In genomic region chr2:113767811-113768210, GRCh38 we compare ENCODE assay signal across 18 cellular contexts. TPM values are rescaled to one million over a fixed set of nuclear protein-coding genes. Genes with fewer than 3 reads are reported as not detected.
A peak's percentile ranks its signal among the peaks of the same experiment; 100 is the strongest.
DNase-seq lines count a peak whose midpoint lies in the region; ATAC-seq, FAIRE-seq and TF ChIP-seq lines count a peak whose summit lies in the region.
"Had no signal": no experiment of that assay in that cellular context is flagged by ENCODE, and none has a peak within 500 bp of the region (broad histone marks: within the 10 kb centered on the region; RNA-seq: fewer than 3 reads in every experiment).

No MANE protein-coding gene starts in this region.

- intact Hi-C loops in HepG2 (cut with micrococcal nuclease; ENCODE audit: unreplicated experiment) = no loop called here
- intact Hi-C loops in right lobe of liver (cut with DNase I) = no loop called here
- intact Hi-C loops in K562 (cut with micrococcal nuclease) = no loop called here

- no peaks in the 10 kb centered on the region for H3K9me1 ChIP-seq in K562 (ENCODE audit: control insufficient read depth, insufficient read depth, low read length)

- BruUV-seq in HepG2 (replicated peaks; lab: Mats Ljungman, UMichigan) = no TSS peak
- BruUV-seq in K562 (replicated peaks; lab: Mats Ljungman, UMichigan) = no TSS peak

- H3K9ac ChIP-seq in HepG2 (ENCODE audit: insufficient read depth, low read depth, low read length) (no peak overlapping the region), K562 (ENCODE audit: insufficient read depth in 1 of 2, low read depth in 2 of 2, low read length in 2 of 2) (no peak overlapping the region)

- no peak overlapping the region for H2AFZ ChIP-seq in HepG2 (ENCODE audit: low read length)
- H2AFZ ChIP-seq in K562 (ENCODE audit: low read depth, low read length) = no peak overlapping the region

- H3K9me3 ChIP-seq in HepG2 (ENCODE audit: low read length) (peaks cover 8% of the 10 kb centered on the region; the same call in 1 of the 2 replicates), right lobe of liver (no peaks in the 10 kb centered on the region), K562 (replicated peaks; ENCODE audit: control insufficient read depth, insufficient read depth, low read depth, low read length) (no peaks in the 10 kb centered on the region)
- H3K9me3 ChIP-seq: BE2C had no signal

- FAIRE-seq in HepG2 (lab: Jason Lieb, UNC) (no peak), K562 (lab: Jason Lieb, UNC) (no peak)
- FAIRE-seq: D721Med, GM19239, H1 had no signal

- 0 out of 5 replicates have a peak, but pooled peaks cover 0 to 4% of the 10 kb centered on the region in 2 experiments for H3K27me3 ChIP-seq in HepG2 (ENCODE audit: control insufficient read depth in 1 of 2, insufficient read depth in 2 of 2, low read length in 2 of 2)
- no peaks in the 10 kb centered on the region for H3K27me3 ChIP-seq in right lobe of liver
- H3K27me3 ChIP-seq in K562 (ENCODE audit: control insufficient read depth in 2 of 2, insufficient read depth in 2 of 2, low read length in 2 of 2) = no peaks in the 10 kb centered on the region
- H3K27me3 ChIP-seq in foreskin keratinocyte = no peaks in the 10 kb centered on the region
- H3K27me3 ChIP-seq: BE2C had no signal

- CTCF ChIA-PET in HepG2 (lab: Yijun Ruan, JAX; ENCODE audit: low intra/inter-chr PET ratio, low total read pairs) (no interaction called here), K562 (lab: Yijun Ruan, JAX; ENCODE audit: low intra/inter-chr PET ratio) (no interaction called here)

- DNase-seq in HepG2 (ENCODE audit: low spot score) (no peak), right lobe of liver (no peak), K562 (ENCODE audit: extremely low read depth in 1 of 4, low spot score in 3 of 4) (no peak), foreskin keratinocyte (no peak), AML-193 (lab: John Stamatoyannopoulos, UW) (no peak), iPS-NIHi7 (ENCODE audit: extremely low spot score) (no peak)
- no peak for DNase-seq in stimulated activated CD4-positive, alpha-beta T cell treated with anti-CD3 and anti-CD28 coated beads, Interleukin-2, amount 100 ng/mL, for 24 hours
- DNase-seq: ACHN; BE2C; CD4-positive, alpha-beta memory T cell; DMS153; DMS79 treated with DMSO at 0.1 percent for 48 hours; GF-D8; HCEC 1CT had no signal

- TF ChIP-seq RAD21 in HepG2 (CRISPR knock-in tag; IDR thresholded peaks at IDR 0.05) (no peak), K562 (CRISPR knock-in tag; conservative IDR thresholded peaks at IDR 0.05 in 1 of 2, IDR thresholded peaks at IDR 0.05 in 1 of 2) (no peak)

- H3K27ac ChIP-seq in HepG2 (ENCODE audit: extremely low read length, insufficient read depth, low read length) (no peak overlapping the region), right lobe of liver (no peak overlapping the region), K562 (ENCODE audit: extremely low read depth, low read depth, low read length) (no peak overlapping the region), foreskin keratinocyte (no peak overlapping the region)
- H3K27ac ChIP-seq: C4-2B had no signal

- WGBS in HepG2 (ENCODE audit: low lambda C conversion rate) = 18% methylated on average over 2 of the region's 2 CpGs
- 82% methylated on average over 2 of the region's 2 CpGs for WGBS in right lobe of liver (ENCODE audit: insufficient coverage, low coverage, low lambda C conversion rate, missing lambda C conversion rate)
- WGBS in K562 (ENCODE audit: insufficient coverage, low coverage, missing lambda C conversion rate) = 36% methylated on average over 2 of the region's 2 CpGs

- H4K20me1 ChIP-seq in HepG2 (ENCODE audit: insufficient read depth, low read length) = no peaks in the 10 kb centered on the region
- H4K20me1 ChIP-seq in K562 (replicated peaks; ENCODE audit: control insufficient read depth, insufficient read depth, low read length) = no peaks in the 10 kb centered on the region

- H3K36me3 ChIP-seq in HepG2 (replicated peaks in 1 of 2; ENCODE audit: control insufficient read depth in 1 of 2, insufficient read depth in 2 of 2, low read length in 2 of 2) = no peaks in the 10 kb centered on the region
- no peaks in the 10 kb centered on the region for H3K36me3 ChIP-seq in right lobe of liver
- H3K36me3 ChIP-seq in K562 (ENCODE audit: control insufficient read depth, insufficient read depth, low read length) = no peaks in the 10 kb centered on the region
- H3K36me3 ChIP-seq: BE2C had no signal

- H3K79me2 ChIP-seq in HepG2 (ENCODE audit: insufficient read depth, low read length) = no peaks in the 10 kb centered on the region
- H3K79me2 ChIP-seq in K562 (ENCODE audit: control insufficient read depth, insufficient read depth, low read length) = no peaks in the 10 kb centered on the region

- in situ Hi-C loops in HepG2 (cut with HindIII; ENCODE audit: extremely low pct_ligation_motif_present, low pct_unique_long_range_greater_than_20kb) = loop anchor here (25.0 kb wide), 1 partner anchor 794 kb away; no protein-coding TSS in a partner anchor
- in situ Hi-C loops in K562 (cut with MboI) = no loop called here

- POLR2A ChIA-PET in HepG2 (lab: Yijun Ruan, JAX) (no interaction called here), K562 (lab: Yijun Ruan, JAX) (no interaction called here)

- TF ChIP-seq EP300 in HepG2 (IDR thresholded peaks at IDR 0.05; ENCODE audit: low read depth in 2 of 2, low read length in 2 of 2) (no peak), HepG2 (CRISPR knock-in tag; IDR thresholded peaks at IDR 0.05; ENCODE audit: borderline replicate concordance) (no peak), K562 (IDR thresholded peaks at IDR 0.05; ENCODE audit: low read length) (no peak)

- no peak overlapping the region for H3K4me2 ChIP-seq in HepG2 (ENCODE audit: low read depth, low read length)
- no peak overlapping the region for H3K4me2 ChIP-seq in K562 (ENCODE audit: insufficient read depth, low read length)

- H3K4me3 ChIP-seq in HepG2 (replicated peaks in 1 of 3; ENCODE audit: insufficient read depth in 1 of 3, low read depth in 2 of 3, low read length in 3 of 3) (no peak overlapping the region), right lobe of liver (no peak overlapping the region), K562 (no peak overlapping the region)

- peaks cover 7% of the 10 kb centered on the region for H3K4me1 ChIP-seq in HepG2 (ENCODE audit: insufficient read depth, low read length)
- H3K4me1 ChIP-seq in right lobe of liver = no peaks in the 10 kb centered on the region
- H3K4me1 ChIP-seq in K562 (replicated peaks in 1 of 2; ENCODE audit: control insufficient read depth in 2 of 2, insufficient read depth in 2 of 2, low read length in 2 of 2) = peaks cover 0 to 2% of the 10 kb centered on the region in 2 experiments; a peak in 1 of 5 replicates
- no peaks in the 10 kb centered on the region for H3K4me1 ChIP-seq in foreskin keratinocyte
- H3K4me1 ChIP-seq: BE2C had no signal

- TF ChIP-seq CTCF in HepG2 (CRISPR knock-in tag; IDR thresholded peaks at IDR 0.05) (no peak), right lobe of liver (IDR thresholded peaks at IDR 0.05) (no peak), K562 (IDR thresholded peaks at IDR 0.05 in 2 of 3, conservative IDR thresholded peaks at IDR 0.05 in 1 of 3; ENCODE audit: insufficient read depth in 2 of 3, low read depth in 1 of 3, low read length in 3 of 3) (0 out of 6 replicates have a peak, but pooled peaks of 1 of the 3 experiments have one; percentile 16), foreskin keratinocyte (conservative IDR thresholded peaks at IDR 0.05) (no peak)

- TF ChIP-seq POLR2A in HepG2 (IDR thresholded peaks at IDR 0.05; ENCODE audit: insufficient read depth in 1 of 2, low read depth in 2 of 2, low read length in 2 of 2) = no peak
- TF ChIP-seq POLR2A in right lobe of liver (IDR thresholded peaks at IDR 0.05) = no peak
- TF ChIP-seq POLR2A in K562 (conservative IDR thresholded peaks at IDR 0.05) = no peak

- peak; percentile 66 for ATAC-seq in HepG2
- ATAC-seq in right lobe of liver = no peak
- peak; percentile 48; the same call in 2 of the 3 replicates for ATAC-seq in K562
- peak; percentile 51 for ATAC-seq in foreskin keratinocyte

RNA-seq across cellular contexts. Expression of gene SLC35F5, which starts 11.4 kb away (rescaled TPM):
- total RNA-seq in HepG2 (2016; rRNA removed; fragmentation: Illumina TruSeq; extraction: Trizol) (121 and 174 TPM in 2 replicates), right lobe of liver (10 to 100 TPM; 33.2 to 50.0 (median 40.6) TPM), K562 (2014; rRNA removed) (26.4 and 27.6 TPM in 2 replicates), K562 (2014; rRNA removed; fragmentation: Illumina TruSeq; extraction: Trizol) (46.4 and 52.4 TPM in 2 replicates), K562 (2015; rRNA removed; fragmentation: Illumina TruSeq; extraction: Trizol) (44.9 and 45.5 TPM in 2 replicates), K562 (2021) (32.3 and 32.9 TPM in 2 replicates), foreskin keratinocyte (41.5 and 50.5 TPM in 2 replicates)
- 40.5 and 41.4 TPM in 2 replicates for total RNA-seq in HepG2 (2016; cell fraction: cytosol; rRNA removed; fragmentation: Illumina TruSeq; extraction: Trizol; ENCODE audit: low read depth)
- 122 and 176 TPM in 2 replicates for total RNA-seq in HepG2 (2016; cell fraction: insoluble cytoplasmic fraction; rRNA removed; fragmentation: Illumina TruSeq; extraction: Trizol)
- 98.6 and 102 TPM in 2 replicates for total RNA-seq in HepG2 (2016; cell fraction: membrane; rRNA removed; fragmentation: Illumina TruSeq; extraction: Trizol)
- total RNA-seq in HepG2 (2016; cell fraction: nucleus; rRNA removed; fragmentation: Illumina TruSeq; extraction: Trizol) = 219 and 225 TPM in 2 replicates
- polyA plus RNA-seq in HepG2 (2011; rRNA removed) (122 and 139 TPM in 2 replicates), K562 (2011; rRNA removed) (36.8 and 50.7 TPM in 2 replicates), K562 (2014; fragmentation: Illumina TruSeq; extraction: Trizol) (28.6 and 30.5 TPM in 2 replicates), K562 (2014; fragmentation: Nextera tagmentation; extraction: Ambion mirVana) (1 to 10 TPM; 4.9 to 7.4 TPM), K562 (2014; rRNA removed) (21.3 and 22.7 TPM in 2 replicates), foreskin keratinocyte (17.6 and 19.1 TPM in 2 replicates)
- polyA plus RNA-seq in HepG2 (2011; cell fraction: cytosol; rRNA removed) = 38.4 and 82.6 TPM in 2 replicates
- 55.3 and 71.4 TPM in 2 replicates for polyA plus RNA-seq in HepG2 (2011; cell fraction: nucleus; rRNA removed)
- 80.5 and 107 TPM in 2 replicates for polyA plus RNA-seq in HepG2 (2012)
- 26.2 and 34.6 TPM in 2 replicates for polyA plus RNA-seq in HepG2 (2016; cell fraction: cytosol; fragmentation: Illumina TruSeq; extraction: Trizol; ENCODE audit: low read depth)
- polyA plus RNA-seq in HepG2 (2016; cell fraction: insoluble cytoplasmic fraction; fragmentation: Illumina TruSeq; extraction: Trizol; ENCODE audit: low read depth) = 84.8 and 91.3 TPM in 2 replicates
- polyA plus RNA-seq in HepG2 (2016; cell fraction: membrane; fragmentation: Illumina TruSeq; extraction: Trizol; ENCODE audit: low read depth) = 61.9 and 66.5 TPM in 2 replicates
- polyA plus RNA-seq in HepG2 (2016; cell fraction: nucleus; fragmentation: Illumina TruSeq; extraction: Trizol; ENCODE audit: insufficient read depth, low read depth) = 169 and 172 TPM in 2 replicates
- polyA minus RNA-seq in HepG2 (2011; rRNA and poly(A)+ RNA removed; ENCODE audit: low replicate concordance) = 38.8 and 135 TPM in 2 replicates
- polyA minus RNA-seq in HepG2 (2011; cell fraction: cytosol; rRNA and poly(A)+ RNA removed) = 123 and 165 TPM in 2 replicates
- 338 and 403 TPM in 2 replicates for polyA minus RNA-seq in HepG2 (2011; cell fraction: nucleus; rRNA and poly(A)+ RNA removed)
- total RNA-seq in K562 (2011; cell fraction: chromatin; rRNA removed; ENCODE audit: low replicate concordance) = 83.3 and 173 TPM in 2 replicates
- 52.5 and 55.1 TPM in 2 replicates for total RNA-seq in K562 (2011; cell fraction: nucleolus; rRNA removed)
- 101 and 197 TPM in 2 replicates for total RNA-seq in K562 (2011; cell fraction: nucleoplasm; rRNA removed)
- polyA plus RNA-seq in K562 (2011; cell fraction: cytosol; rRNA removed) = 13.2 and 19.2 TPM in 2 replicates
- 27.4 and 38.1 TPM in 2 replicates for polyA plus RNA-seq in K562 (2011; cell fraction: nucleus; rRNA removed)
- 13.1 and 14.0 TPM in 2 replicates for polyA plus RNA-seq in K562 (2012)
- 77.0 and 85.0 TPM in 2 replicates for polyA minus RNA-seq in K562 (2011; rRNA and poly(A)+ RNA removed)
- polyA minus RNA-seq in K562 (2011; cell fraction: cytosol; rRNA and poly(A)+ RNA removed) = 31.1 and 45.5 TPM in 2 replicates
- polyA minus RNA-seq in K562 (2011; cell fraction: nucleus; rRNA and poly(A)+ RNA removed) = 59.1 and 92.5 TPM in 2 replicates

Comparison
In these comparisons a context has a peak if more than half of its experiments do, and no peak if none do; other contexts are left out.
1. ATAC-seq: peak in HepG2 (single experiment), K562 (single experiment) and foreskin keratinocyte (single experiment); none in right lobe of liver (0 of 4).